ENCODE assay signal across 1 cellular context in the genomic region with DNA sequence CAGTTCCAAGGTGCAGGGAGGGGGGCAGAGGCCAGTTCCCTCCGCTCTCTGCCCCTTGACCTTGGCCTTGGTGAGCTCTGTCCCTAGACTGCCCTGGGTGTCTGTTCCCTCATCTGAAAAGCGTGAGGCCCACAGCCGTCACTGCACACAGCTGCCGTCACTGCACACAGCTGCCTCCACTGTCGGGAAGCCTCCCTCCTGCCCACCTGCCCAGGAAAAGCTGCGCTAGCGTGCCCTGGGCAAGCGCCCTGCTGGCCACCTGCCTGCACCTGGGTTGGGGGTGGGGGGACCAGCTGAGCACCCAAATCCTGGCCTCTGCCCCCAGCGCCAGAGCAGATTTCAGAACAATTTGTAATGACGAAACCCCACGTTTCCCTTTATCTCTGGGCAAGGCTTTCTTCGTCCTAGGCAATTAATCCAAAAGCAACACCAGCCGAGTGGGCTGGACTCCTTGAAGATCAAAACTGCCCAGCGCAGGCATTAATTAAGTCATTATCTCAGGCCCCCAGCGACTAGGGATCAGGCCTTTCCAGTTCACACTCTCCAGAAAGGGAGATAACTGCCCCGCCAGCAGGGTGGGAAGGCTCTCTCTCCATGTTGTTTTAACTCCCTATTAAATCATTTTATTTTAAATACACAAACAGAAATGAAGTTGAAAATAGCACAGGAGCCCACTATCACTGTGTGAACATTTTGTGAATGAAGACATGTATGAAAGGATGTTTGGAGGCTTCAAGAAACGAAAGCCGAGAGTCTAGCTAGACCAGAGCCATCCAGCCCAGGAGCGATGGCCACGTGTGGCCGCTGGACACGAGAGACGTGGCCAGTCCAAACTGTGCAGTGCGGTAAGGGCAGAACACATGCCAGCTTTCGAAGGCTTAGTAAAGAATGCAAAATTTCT.
TF ChIP-seq lines count a peak whose summit lies in the region.

No MANE protein-coding gene starts in this region.

TF ChIP-seq in K562, 482 proteins besides CTCF, POLR2A, EP300 and RAD21 (continued from another document):
- TF ChIP-seq, protein P1, sequence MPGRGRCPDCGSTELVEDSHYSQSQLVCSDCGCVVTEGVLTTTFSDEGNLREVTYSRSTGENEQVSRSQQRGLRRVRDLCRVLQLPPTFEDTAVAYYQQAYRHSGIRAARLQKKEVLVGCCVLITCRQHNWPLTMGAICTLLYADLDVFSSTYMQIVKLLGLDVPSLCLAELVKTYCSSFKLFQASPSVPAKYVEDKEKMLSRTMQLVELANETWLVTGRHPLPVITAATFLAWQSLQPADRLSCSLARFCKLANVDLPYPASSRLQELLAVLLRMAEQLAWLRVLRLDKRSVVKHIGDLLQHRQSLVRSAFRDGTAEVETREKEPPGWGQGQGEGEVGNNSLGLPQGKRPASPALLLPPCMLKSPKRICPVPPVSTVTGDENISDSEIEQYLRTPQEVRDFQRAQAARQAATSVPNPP (IDR thresholded peaks at IDR 0.05; ENCODE audit: borderline replicate concordance, insufficient read depth, insufficient read length): no peak
- no peak for TF ChIP-seq THRA (IDR thresholded peaks at IDR 0.05)
- TF ChIP-seq, protein P2, sequence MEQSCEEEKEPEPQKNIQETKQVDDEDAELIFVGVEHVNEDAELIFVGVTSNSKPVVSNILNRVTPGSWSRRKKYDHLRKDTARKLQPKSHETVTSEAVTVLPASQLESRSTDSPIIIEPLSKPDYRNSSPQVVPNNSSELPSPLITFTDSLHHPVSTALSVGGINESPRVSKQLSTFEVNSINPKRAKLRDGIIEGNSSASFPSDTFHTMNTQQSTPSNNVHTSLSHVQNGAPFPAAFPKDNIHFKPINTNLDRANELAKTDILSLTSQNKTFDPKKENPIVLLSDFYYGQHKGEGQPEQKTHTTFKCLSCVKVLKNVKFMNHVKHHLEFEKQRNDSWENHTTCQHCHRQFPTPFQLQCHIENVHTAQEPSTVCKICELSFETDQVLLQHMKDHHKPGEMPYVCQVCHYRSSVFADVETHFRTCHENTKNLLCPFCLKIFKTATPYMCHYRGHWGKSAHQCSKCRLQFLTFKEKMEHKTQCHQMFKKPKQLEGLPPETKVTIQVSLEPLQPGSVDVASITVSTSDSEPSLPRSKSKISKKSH (CRISPR knock-in tag; IDR thresholded peaks at IDR 0.05): no peak
